ENCODE assay signal across 8 cellular contexts in the genomic region with DNA sequence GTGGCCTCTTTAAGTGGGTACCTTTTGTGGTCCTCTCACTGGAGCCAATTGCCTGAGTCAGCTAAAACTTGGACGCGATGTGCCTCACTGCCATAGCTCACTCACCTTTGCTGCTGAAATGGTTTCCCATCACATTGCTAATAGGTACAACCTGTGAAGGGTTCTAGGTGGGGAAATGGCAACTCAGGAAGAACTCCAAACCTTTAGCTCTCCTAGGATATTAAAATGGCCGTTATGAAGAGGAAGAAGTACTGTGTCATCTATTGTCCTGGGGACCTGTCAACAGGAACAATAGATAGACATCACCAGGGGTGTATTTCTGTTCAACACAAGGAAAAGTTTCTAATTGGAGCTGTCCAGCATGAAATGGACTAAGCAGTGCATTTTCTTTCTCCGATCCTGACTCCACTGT. TPM values are rescaled to one million over a fixed set of nuclear protein-coding genes. Genes with fewer than 3 reads are reported as not detected.
DNase-seq lines count a peak whose midpoint lies in the region; ATAC-seq and TF ChIP-seq lines count a peak whose summit lies in the region.

No MANE protein-coding gene starts in this region.

- no peaks in the 10 kb centered on the region for H3K9me3 ChIP-seq in ascending aorta
- no peaks in the 10 kb centered on the region for H3K9me3 ChIP-seq in liver (ENCODE audit: control insufficient read depth in 4 of 4, low read length in 3 of 4)
- H3K9me3 ChIP-seq in thoracic aorta = no peaks in the 10 kb centered on the region

- ATAC-seq in activated CD8-positive, alpha-beta memory T cell treated with anti-CD3 and anti-CD28 coated beads, Interleukin-2, amount 10 ng/mL, durations not matched to agents 7 days and 5 days = no peak
- ATAC-seq in thoracic aorta (ENCODE audit: insufficient number of reproducible peaks, low FRiP score, low read depth) = no peak
- no peak for ATAC-seq in GM18858 (IDR thresholded peaks at IDR 0.05; ENCODE audit: unreplicated experiment)
- ATAC-seq in HG03460 (IDR thresholded peaks at IDR 0.05; ENCODE audit: unreplicated experiment) = no peak

- 86% methylated on average over 4 of the region's 4 CpGs for WGBS in liver

- H3K9ac ChIP-seq in liver (ENCODE audit: low read depth in 1 of 2, low read length in 2 of 2) = peak overlapping the region; percentile 90 to 96

- H3K36me3 ChIP-seq in ascending aorta (peaks cover 19 to 32% of the 10 kb centered on the region in 2 donors), liver (ENCODE audit: control insufficient read depth in 4 of 4, insufficient read depth in 3 of 4, low read depth in 1 of 4, low read length in 3 of 4) (peaks cover 5 to 23% (median 21%) of the 10 kb centered on the region in 4 donors), thoracic aorta (peaks cover 18% of the 10 kb centered on the region)

- H3K27ac ChIP-seq in ascending aorta (peak overlapping the region; percentile 96 to 98), liver (ENCODE audit: low read depth in 1 of 2, low read length in 2 of 2) (no peak overlapping the region), thoracic aorta (peak overlapping the region; percentile 95 to 99)

- no peaks in the 10 kb centered on the region for H3K9me3 Mint-ChIP-seq in activated CD8-positive, alpha-beta memory T cell treated with anti-CD3 and anti-CD28 coated beads, Interleukin-2, amount 10 ng/mL, durations not matched to agents 7 days and 5 days (ENCODE audit: low read depth)

- CTCF ChIA-PET in activated CD8-positive, alpha-beta memory T cell treated with anti-CD3 and anti-CD28 coated beads, Interleukin-2, amount 10 ng/mL, durations not matched to agents 7 days and 5 days (lab: Charles Lee) = interaction anchor here (0.8 to 1.7 kb wide), 3 partner anchors 10 to 60 kb away, joined by 3 to 7 read pairs (median 6); partner anchors contain the start of genes ZNF394 and ZSCAN25

- no peak for TF ChIP-seq RAD21 in liver (IDR thresholded peaks at IDR 0.05)

- peaks cover 7 to 20% of the 10 kb centered on the region in 2 donors for H3K4me1 ChIP-seq in ascending aorta
- H3K4me1 ChIP-seq in liver (ENCODE audit: control insufficient read depth in 4 of 4, insufficient read depth in 4 of 4, low read length in 3 of 4) = peaks cover 3 to 19% (median 13%) of the 10 kb centered on the region in 4 donors
- peaks cover 11 to 34% of the 10 kb centered on the region in 2 donors for H3K4me1 ChIP-seq in thoracic aorta (ENCODE audit: control insufficient read depth in 1 of 2, low read depth in 2 of 2)

- intact Hi-C loops in ascending aorta (cut with DNase I) = loop anchor here (5.0 to 10.0 kb wide), 2 partner anchors 360 to 522 kb away; partner anchors contain the start of gene TRIM4

- no peak for DNase-seq in activated CD8-positive, alpha-beta memory T cell treated with anti-CD3 and anti-CD28 coated beads, Interleukin-2, amount 10 ng/mL, durations not matched to agents 7 days and 5 days
- no peak for DNase-seq in activated CD8-positive, alpha-beta memory T cell treated with anti-CD3 and anti-CD28 coated beads, Interleukin-2, amount 50 U/mL, for 48 hours
- DNase-seq in ascending aorta (ENCODE audit: low spot score in 2 of 2) = no peak
- DNase-seq in thoracic aorta (ENCODE audit: low spot score) = no peak
- no peak for DNase-seq in NK-92 (lab: John Stamatoyannopoulos, UW; ENCODE audit: unreplicated experiment)

- H3K27me3 Mint-ChIP-seq in activated CD8-positive, alpha-beta memory T cell treated with anti-CD3 and anti-CD28 coated beads, Interleukin-2, amount 10 ng/mL, durations not matched to agents 7 days and 5 days = no peaks in the 10 kb centered on the region

- H3K27ac Mint-ChIP-seq in activated CD8-positive, alpha-beta memory T cell treated with anti-CD3 and anti-CD28 coated beads, Interleukin-2, amount 10 ng/mL, durations not matched to agents 7 days and 5 days = peak overlapping the region; percentile 97

- H3K4me1 Mint-ChIP-seq in activated CD8-positive, alpha-beta memory T cell treated with anti-CD3 and anti-CD28 coated beads, Interleukin-2, amount 10 ng/mL, durations not matched to agents 7 days and 5 days = peaks cover 42% of the 10 kb centered on the region

- TF ChIP-seq CTCF in ascending aorta (IDR thresholded peaks at IDR 0.05) (no peak), liver (IDR thresholded peaks at IDR 0.05; ENCODE audit: low read depth, low read length, missing input control) (no peak), thoracic aorta (IDR thresholded peaks at IDR 0.05) (no peak)

- peaks cover 53% of the 10 kb centered on the region for H3K36me3 Mint-ChIP-seq in activated CD8-positive, alpha-beta memory T cell treated with anti-CD3 and anti-CD28 coated beads, Interleukin-2, amount 10 ng/mL, durations not matched to agents 7 days and 5 days

- H3K4me3 ChIP-seq in ascending aorta = peak overlapping the region; percentile 62 to 85
- H3K4me3 ChIP-seq in liver (ENCODE audit: low read depth in 1 of 3, low read length in 3 of 3) = peak overlapping the region in 2 of 3 donors; percentile 71 to 90
- H3K4me3 ChIP-seq in thoracic aorta = peak overlapping the region; percentile 87

- H3K4me3 Mint-ChIP-seq in activated CD8-positive, alpha-beta memory T cell treated with anti-CD3 and anti-CD28 coated beads, Interleukin-2, amount 10 ng/mL, durations not matched to agents 7 days and 5 days = peak overlapping the region; percentile 91

- H3K27me3 ChIP-seq in ascending aorta (no peaks in the 10 kb centered on the region), liver (ENCODE audit: control insufficient read depth in 4 of 4, insufficient read depth in 4 of 4, low read length in 3 of 4) (no peaks in the 10 kb centered on the region), thoracic aorta (replicated peaks; ENCODE audit: insufficient read depth) (no peaks in the 10 kb centered on the region)

TF ChIP-seq in liver, 16 proteins besides CTCF, POLR2A, EP300 and RAD21:
- no peak for TF ChIP-seq ATF3 (IDR thresholded peaks at IDR 0.05)
- TF ChIP-seq JUND (IDR thresholded peaks at IDR 0.05) = no peak
- TF ChIP-seq REST (IDR thresholded peaks at IDR 0.05) = peak; percentile 93
- TF ChIP-seq HNF4A (conservative IDR thresholded peaks at IDR 0.05) = no peak
- no peak for TF ChIP-seq EGR1 (IDR thresholded peaks at IDR 0.05; ENCODE audit: low read depth in 2 of 2)
- no peak for TF ChIP-seq NR2F2 (IDR thresholded peaks at IDR 0.05)
- no peak for TF ChIP-seq TAF1 (conservative IDR thresholded peaks at IDR 0.05)
TF ChIP-seq in liver: peak in this region for 1.

RNA-seq across cellular contexts. Expression of gene ZNF655, which starts 1.2 kb away (rescaled TPM):
- 10 to 100 TPM; 86.0 to 92.7 TPM for total RNA-seq in activated CD8-positive, alpha-beta memory T cell treated with anti-CD3 and anti-CD28 coated beads, Interleukin-2, amount 10 ng/mL, durations not matched to agents 7 days and 5 days
- total RNA-seq in ascending aorta (37.9 TPM), liver (10 to 100 TPM; 37.2 to 59.7 TPM), thoracic aorta (100 to 1,000 TPM; 148 to 210 TPM)
- 10 to 100 TPM; 15.9 to 27.6 TPM for polyA plus RNA-seq in liver

RNA-seq across cellular contexts. Expression of gene FAM200A, which starts 5.3 kb away (rescaled TPM):
- 1 to 10 TPM; 5.1 to 5.2 TPM for total RNA-seq in activated CD8-positive, alpha-beta memory T cell treated with anti-CD3 and anti-CD28 coated beads, Interleukin-2, amount 10 ng/mL, durations not matched to agents 7 days and 5 days
- 0.64 TPM for total RNA-seq in ascending aorta
- 1 to 10 TPM; 2.4 to 4.6 TPM for total RNA-seq in liver
- polyA plus RNA-seq in liver = 1 to 10 TPM; 1.0 to 1.7 TPM
- 1 to 10 TPM; 3.1 to 4.3 TPM for total RNA-seq in thoracic aorta

RNA-seq across cellular contexts. Expression of gene TMEM225B, which starts 40.9 kb away (rescaled TPM):
- total RNA-seq in activated CD8-positive, alpha-beta memory T cell treated with anti-CD3 and anti-CD28 coated beads, Interleukin-2, amount 10 ng/mL, durations not matched to agents 7 days and 5 days = 1 to 10 TPM in 1 of 2 experiments, not detected in 1; 2.3 TPM
- total RNA-seq in ascending aorta (0.43 TPM), liver (under 1 TPM; 0.17 to 0.28 TPM), thoracic aorta (1 to 10 TPM in 1 of 2 donors, not detected in 1; 2.2 TPM)
- under 1 TPM in 1 of 2 donors, not detected in 1; 0.10 TPM for polyA plus RNA-seq in liver

RNA-seq across cellular contexts. Expression of gene ZKSCAN5, which starts 52.7 kb away (rescaled TPM):
- total RNA-seq in activated CD8-positive, alpha-beta memory T cell treated with anti-CD3 and anti-CD28 coated beads, Interleukin-2, amount 10 ng/mL, durations not matched to agents 7 days and 5 days = 10 to 100 TPM; 13.2 to 13.6 TPM
- total RNA-seq in ascending aorta = 4.4 TPM
- 1 to 10 TPM; 4.7 to 5.4 TPM for total RNA-seq in liver
- polyA plus RNA-seq in liver = 1 to 10 TPM; 1.7 to 2.2 TPM
- 10 to 100 TPM in 1 of 2 donors, 1 to 10 TPM in 1; 5.1 to 10.2 TPM for total RNA-seq in thoracic aorta

RNA-seq across cellular contexts. Expression of gene ZNF394, which starts 57.1 kb away (rescaled TPM):
- total RNA-seq in activated CD8-positive, alpha-beta memory T cell treated with anti-CD3 and anti-CD28 coated beads, Interleukin-2, amount 10 ng/mL, durations not matched to agents 7 days and 5 days = 10 to 100 TPM; 50.5 to 58.5 TPM
- total RNA-seq in ascending aorta (25.7 TPM), liver (10 to 100 TPM; 18.1 to 18.3 TPM), thoracic aorta (10 to 100 TPM; 28.4 to 54.9 TPM)
- polyA plus RNA-seq in liver = 1 to 10 TPM; 5.5 to 6.1 TPM

Comparison
In these comparisons a context has a peak if more than half of its experiments do, and no peak if none do; other contexts are left out.
1. H3K27ac ChIP-seq: peak in ascending aorta (2 of 2) and thoracic aorta (2 of 2); none in liver (0 of 2).
2. Peak in every context shown above with its lines, with median percentiles within 50 percentile points of each other: H3K4me3 ChIP-seq.